In the genomic region with DNA sequence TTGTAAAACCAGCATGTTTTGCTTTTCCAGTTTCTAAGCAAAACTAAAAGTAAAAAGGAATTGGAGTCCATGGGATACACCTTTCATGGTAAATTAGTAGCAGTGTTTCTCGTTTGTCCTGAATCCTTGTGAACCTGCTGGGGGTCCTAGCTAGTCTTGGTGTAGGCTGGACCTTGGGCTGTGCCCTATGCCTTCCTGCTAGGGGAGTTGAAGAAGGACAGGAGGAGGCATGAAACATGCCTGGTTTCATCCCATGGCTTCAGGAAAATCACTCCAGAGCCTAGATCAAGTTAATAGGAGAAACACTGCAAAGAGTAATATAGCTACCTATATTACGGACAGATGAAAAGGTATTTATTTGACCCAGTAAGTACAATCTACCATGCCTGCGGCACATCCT, we compare ENCODE assay signal across 28 cellular contexts. TPM values are rescaled to one million over a fixed set of nuclear protein-coding genes. Genes with fewer than 3 reads are reported as not detected.
A peak's percentile ranks its signal among the peaks of the same experiment; 100 is the strongest.
DNase-seq lines count a peak whose midpoint lies in the region; ATAC-seq, FAIRE-seq and TF ChIP-seq lines count a peak whose summit lies in the region.
"Had no signal": no experiment of that assay in that cellular context is flagged by ENCODE, and none has a peak within 500 bp of the region (broad histone marks: within the 10 kb centered on the region; RNA-seq: fewer than 3 reads in every experiment).

No MANE protein-coding gene starts in this region.

- peaks cover 89% of the 10 kb centered on the region for H3K4me1 Mint-ChIP-seq in activated CD8-positive, alpha-beta T cell treated with anti-CD3 and anti-CD28 coated beads for 36 hours (ENCODE audit: low read depth)
- peaks cover 80% of the 10 kb centered on the region for H3K4me1 Mint-ChIP-seq in activated CD8-positive, alpha-beta T cell treated with anti-CD3 and anti-CD28 coated beads, Interleukin-2, amount 10 ng/mL, durations not matched to agents 7 days and 5 days (ENCODE audit: low read depth)
- H3K4me1 Mint-ChIP-seq in activated naive CD8-positive, alpha-beta T cell (ENCODE audit: low read depth), result peaks cover 89% of the 10 kb centered on the region
- peaks cover 88% of the 10 kb centered on the region for H3K4me1 Mint-ChIP-seq in activated naive CD8-positive, alpha-beta T cell treated with anti-CD3 and anti-CD28 coated beads, Interleukin-2, amount 50 U/mL, for 24 hours
- H3K4me1 Mint-ChIP-seq in T-helper 17 cell, result peaks cover 39% of the 10 kb centered on the region
- H3K4me1 Mint-ChIP-seq in stimulated activated naive B cell treated with anti-CD40 and anti-IgM and Interleukin-4, amounts not matched to agents 10 μg/mL and 1 μg/mL and 100 μg/mL, for 72 hours, result peaks cover 43 to 68% of the 10 kb centered on the region in 2 donors

- no peak overlapping the region for H3K27ac ChIP-seq in transverse colon
- H3K27ac ChIP-seq in small intestine (ENCODE audit: low read depth in 1 of 2, low read length in 1 of 2), result no peak overlapping the region
- H3K27ac ChIP-seq: GM23248, PC-9 had no signal

- no peaks in the 10 kb centered on the region for H3K9me3 ChIP-seq in T-helper 17 cell (ENCODE audit: control insufficient read depth, low read length, poor library complexity, severe bottlenecking)
- no peaks in the 10 kb centered on the region for H3K9me3 ChIP-seq in transverse colon
- no peaks in the 10 kb centered on the region for H3K9me3 ChIP-seq in small intestine (ENCODE audit: control insufficient read depth, low read depth)
- H3K9me3 ChIP-seq: Caco-2 had no signal

- TF ChIP-seq CTCF in activated CD8-positive, alpha-beta T cell treated with anti-CD3 and anti-CD28 coated beads for 36 hours (IDR thresholded peaks at IDR 0.05), result no peak
- no peak for TF ChIP-seq CTCF in transverse colon (IDR thresholded peaks at IDR 0.05)

- no peaks in the 10 kb centered on the region for H3K27me3 Mint-ChIP-seq in activated CD8-positive, alpha-beta T cell treated with anti-CD3 and anti-CD28 coated beads for 36 hours
- no peaks in the 10 kb centered on the region for H3K27me3 Mint-ChIP-seq in activated CD8-positive, alpha-beta T cell treated with anti-CD3 and anti-CD28 coated beads, Interleukin-2, amount 10 ng/mL, durations not matched to agents 7 days and 5 days (ENCODE audit: low read depth)
- no peaks in the 10 kb centered on the region for H3K27me3 Mint-ChIP-seq in activated naive CD8-positive, alpha-beta T cell
- no peaks in the 10 kb centered on the region for H3K27me3 Mint-ChIP-seq in activated naive CD8-positive, alpha-beta T cell treated with anti-CD3 and anti-CD28 coated beads, Interleukin-2, amount 50 U/mL, for 24 hours
- H3K27me3 Mint-ChIP-seq in T-helper 17 cell, result no peaks in the 10 kb centered on the region
- H3K27me3 Mint-ChIP-seq in stimulated activated naive B cell treated with anti-CD40 and anti-IgM and Interleukin-4, amounts not matched to agents 10 μg/mL and 1 μg/mL and 100 μg/mL, for 72 hours, result no peaks in the 10 kb centered on the region

- H3K36me3 Mint-ChIP-seq in activated CD8-positive, alpha-beta T cell treated with anti-CD3 and anti-CD28 coated beads for 36 hours (ENCODE audit: low read depth), result peaks cover 26% of the 10 kb centered on the region
- peaks cover 22% of the 10 kb centered on the region for H3K36me3 Mint-ChIP-seq in activated CD8-positive, alpha-beta T cell treated with anti-CD3 and anti-CD28 coated beads, Interleukin-2, amount 10 ng/mL, durations not matched to agents 7 days and 5 days (ENCODE audit: low read depth)
- H3K36me3 Mint-ChIP-seq in activated naive CD8-positive, alpha-beta T cell, result peaks cover 5% of the 10 kb centered on the region
- H3K36me3 Mint-ChIP-seq in activated naive CD8-positive, alpha-beta T cell treated with anti-CD3 and anti-CD28 coated beads, Interleukin-2, amount 50 U/mL, for 24 hours (ENCODE audit: low read depth), result peaks cover 5% of the 10 kb centered on the region
- H3K36me3 Mint-ChIP-seq in T-helper 17 cell (ENCODE audit: low read depth), result no peaks in the 10 kb centered on the region
- H3K36me3 Mint-ChIP-seq in stimulated activated naive B cell treated with anti-CD40 and anti-IgM and Interleukin-4, amounts not matched to agents 10 μg/mL and 1 μg/mL and 100 μg/mL, for 72 hours, result peaks cover 0 to 2% of the 10 kb centered on the region in 2 donors

- no peaks in the 10 kb centered on the region for H3K4me1 ChIP-seq in transverse colon
- H3K4me1 ChIP-seq in small intestine (ENCODE audit: control insufficient read depth in 2 of 2, insufficient read depth in 1 of 2, low read depth in 1 of 2, low read length in 1 of 2), result peaks cover 0 to 3% of the 10 kb centered on the region in 2 donors
- H3K4me1 ChIP-seq: Caco-2 had no signal

- H3K9me3 Mint-ChIP-seq in activated CD8-positive, alpha-beta T cell treated with anti-CD3 and anti-CD28 coated beads for 36 hours, result peaks cover 6% of the 10 kb centered on the region
- H3K9me3 Mint-ChIP-seq in activated CD8-positive, alpha-beta T cell treated with anti-CD3 and anti-CD28 coated beads, Interleukin-2, amount 10 ng/mL, durations not matched to agents 7 days and 5 days (ENCODE audit: insufficient read depth), result no peaks in the 10 kb centered on the region
- H3K9me3 Mint-ChIP-seq in activated naive CD8-positive, alpha-beta T cell (ENCODE audit: low read depth), result peaks cover 7% of the 10 kb centered on the region
- peaks cover 15% of the 10 kb centered on the region for H3K9me3 Mint-ChIP-seq in activated naive CD8-positive, alpha-beta T cell treated with anti-CD3 and anti-CD28 coated beads, Interleukin-2, amount 50 U/mL, for 24 hours
- H3K9me3 Mint-ChIP-seq in stimulated activated naive B cell treated with anti-CD40 and anti-IgM and Interleukin-4, amounts not matched to agents 10 μg/mL and 1 μg/mL and 100 μg/mL, for 72 hours, result no peaks in the 10 kb centered on the region
- H3K9me3 Mint-ChIP-seq: H9, HFFc6 had no signal

- DNase-seq in activated CD8-positive, alpha-beta T cell treated with anti-CD3 and anti-CD28 coated beads for 36 hours, result no peak
- DNase-seq in activated CD8-positive, alpha-beta T cell treated with anti-CD3 and anti-CD28 coated beads, Interleukin-2, amount 10 ng/mL, durations not matched to agents 7 days and 5 days, result no peak
- DNase-seq in activated naive CD8-positive, alpha-beta T cell treated with anti-CD3 and anti-CD28 coated beads, Interleukin-2, amount 50 U/mL, for 24 hours, result no peak
- DNase-seq in T-helper 17 cell (no peak), transverse colon (peak; percentile 1), small intestine (no peak)
- DNase-seq in stimulated activated naive B cell treated with anti-CD40 and anti-IgM and Interleukin-4, amounts not matched to agents 10 μg/mL and 1 μg/mL and 100 μg/mL, for 72 hours, result no peak
- DNase-seq: Caco-2, DMS 273 treated with DMSO at 0.1 percent for 48 hours, GM23248, H9, HFFc6, KBM-7, NCI-H1105, NCI-H146, NCI-H2029, NCI-H226, NCI-H510A treated with DMSO at 0.1 percent for 48 hours, NCI-H748 treated with DMSO at 0.1 percent for 48 hours, PC-9, RPMI8226, SHP77 had no signal

- TF ChIP-seq POLR2A in transverse colon (IDR thresholded peaks at IDR 0.05), result no peak

- 82 to 89% methylated on average over 2 to 3 of the region's 3 CpGs for WGBS in transverse colon (ENCODE audit: low coverage in 1 of 2), 2 donors
- WGBS in small intestine, 3 donors, result 80 to 92% (median 87%) methylated on average over 3 of the region's 3 CpGs

- CTCF ChIA-PET in activated CD8-positive, alpha-beta T cell treated with anti-CD3 and anti-CD28 coated beads for 36 hours (lab: Charles Lee), result interaction anchor here (1.5 to 3.2 kb wide), 3 partner anchors 10 to 211 kb away, joined by 4 to 13 read pairs (median 6); no protein-coding TSS in a partner anchor
- CTCF ChIA-PET in activated CD8-positive, alpha-beta T cell treated with anti-CD3 and anti-CD28 coated beads, Interleukin-2, amount 10 ng/mL, durations not matched to agents 7 days and 5 days (lab: Charles Lee), result interaction anchor here (1.2 to 1.8 kb wide), 2 partner anchors 53 to 87 kb away, joined by 3 to 5 read pairs; no protein-coding TSS in a partner anchor

- TF ChIP-seq EP300 in transverse colon (IDR thresholded peaks at IDR 0.05; ENCODE audit: low read depth), result no peak

- in situ Hi-C loops in transverse colon (cut with MboI; ENCODE audit: low pct_ligation_motif_present in 1 of 4, low pct_unique_long_range_greater_than_20kb in 1 of 4, low sequenced_read_pairs in 3 of 4), result no loop called here

- H3K36me3 ChIP-seq in transverse colon, result no peaks in the 10 kb centered on the region
- H3K36me3 ChIP-seq in small intestine (ENCODE audit: control insufficient read depth in 2 of 2, insufficient read depth in 2 of 2, low read length in 2 of 2), result no peaks in the 10 kb centered on the region

- no peak overlapping the region for H3K4me3 Mint-ChIP-seq in activated CD8-positive, alpha-beta T cell treated with anti-CD3 and anti-CD28 coated beads for 36 hours
- no peak overlapping the region for H3K4me3 Mint-ChIP-seq in activated CD8-positive, alpha-beta T cell treated with anti-CD3 and anti-CD28 coated beads, Interleukin-2, amount 10 ng/mL, durations not matched to agents 7 days and 5 days
- no peak overlapping the region for H3K4me3 Mint-ChIP-seq in activated naive CD8-positive, alpha-beta T cell
- H3K4me3 Mint-ChIP-seq in activated naive CD8-positive, alpha-beta T cell treated with anti-CD3 and anti-CD28 coated beads, Interleukin-2, amount 50 U/mL, for 24 hours, result no peak overlapping the region
- no peak overlapping the region for H3K4me3 Mint-ChIP-seq in T-helper 17 cell
- H3K4me3 Mint-ChIP-seq in stimulated activated naive B cell treated with anti-CD40 and anti-IgM and Interleukin-4, amounts not matched to agents 10 μg/mL and 1 μg/mL and 100 μg/mL, for 72 hours, result no peak overlapping the region
- H3K4me3 Mint-ChIP-seq: H9, HFFc6 had no signal

- no peak overlapping the region for H3K4me3 ChIP-seq in transverse colon
- no peak overlapping the region for H3K4me3 ChIP-seq in small intestine (ENCODE audit: low read depth in 1 of 2, low read length in 2 of 2)
- H3K4me3 ChIP-seq: GM23248, PC-9 had no signal

- no peaks in the 10 kb centered on the region for H3K27me3 ChIP-seq in transverse colon
- no peaks in the 10 kb centered on the region for H3K27me3 ChIP-seq in small intestine (ENCODE audit: control insufficient read depth in 2 of 2, insufficient read depth in 2 of 2, low read length in 2 of 2)

- intact Hi-C loops in activated CD8-positive, alpha-beta T cell treated with anti-CD3 and anti-CD28 coated beads for 36 hours (cut with micrococcal nuclease), result loop anchor here (5.0 kb wide), 1 partner anchor 52 kb away; no protein-coding TSS in a partner anchor
- intact Hi-C loops in transverse colon (cut with DNase I; ENCODE audit: low total_unique reads), result no loop called here

- H3K27ac Mint-ChIP-seq in activated CD8-positive, alpha-beta T cell treated with anti-CD3 and anti-CD28 coated beads for 36 hours, result peak overlapping the region; percentile 88
- H3K27ac Mint-ChIP-seq in activated CD8-positive, alpha-beta T cell treated with anti-CD3 and anti-CD28 coated beads, Interleukin-2, amount 10 ng/mL, durations not matched to agents 7 days and 5 days, result no peak overlapping the region
- peak overlapping the region; percentile 99 for H3K27ac Mint-ChIP-seq in activated naive CD8-positive, alpha-beta T cell
- H3K27ac Mint-ChIP-seq in activated naive CD8-positive, alpha-beta T cell treated with anti-CD3 and anti-CD28 coated beads, Interleukin-2, amount 50 U/mL, for 24 hours, result no peak overlapping the region
- peak overlapping the region; percentile 64 for H3K27ac Mint-ChIP-seq in T-helper 17 cell
- no peak overlapping the region for H3K27ac Mint-ChIP-seq in stimulated activated naive B cell treated with anti-CD40 and anti-IgM and Interleukin-4, amounts not matched to agents 10 μg/mL and 1 μg/mL and 100 μg/mL, for 72 hours
- H3K27ac Mint-ChIP-seq: H9, HFFc6 had no signal

- no peak for ATAC-seq in activated CD8-positive, alpha-beta T cell treated with anti-CD3 and anti-CD28 coated beads for 36 hours
- ATAC-seq in activated CD8-positive, alpha-beta T cell treated with anti-CD3 and anti-CD28 coated beads, Interleukin-2, amount 10 ng/mL, durations not matched to agents 7 days and 5 days, result no peak
- no peak for ATAC-seq in activated naive CD8-positive, alpha-beta T cell treated with anti-CD3 and anti-CD28 coated beads, Interleukin-2, amount 50 U/mL, for 24 hours
- ATAC-seq in T-helper 17 cell, result no peak
- no peak for ATAC-seq in stimulated activated naive B cell treated with anti-CD40 and anti-IgM and Interleukin-4, amounts not matched to agents 10 μg/mL and 1 μg/mL and 100 μg/mL, for 72 hours (replicated peaks)

- POLR2A ChIA-PET in activated CD8-positive, alpha-beta T cell treated with anti-CD3 and anti-CD28 coated beads for 36 hours (lab: Charles Lee), result no interaction called here
- POLR2A ChIA-PET in activated CD8-positive, alpha-beta T cell treated with anti-CD3 and anti-CD28 coated beads, Interleukin-2, amount 10 ng/mL, durations not matched to agents 7 days and 5 days (lab: Charles Lee), result no interaction called here

- FAIRE-seq in small intestine (lab: Jason Lieb, UNC), result no peak
- FAIRE-seq: A204.1, G401.6, GM12892, GM18507 had no signal

RNA-seq across cellular contexts. Expression of a gene that starts 41.1 kb away (rescaled TPM):
- total RNA-seq in activated CD8-positive, alpha-beta T cell treated with anti-CD3 and anti-CD28 coated beads for 36 hours, result 1 to 10 TPM; 1.4 to 1.5 TPM
- total RNA-seq in activated CD8-positive, alpha-beta T cell treated with anti-CD3 and anti-CD28 coated beads, Interleukin-2, amount 10 ng/mL, durations not matched to agents 7 days and 5 days, result not detected
- total RNA-seq in T-helper 17 cell (under 1 TPM in 1 of 2 donors, not detected in 1; 0.17 TPM), transverse colon (1 to 10 TPM in 1 of 4 donors, under 1 TPM in 2, not detected in 1; 0.79 to 1.2 (median 1.00) TPM)
- polyA plus RNA-seq in small intestine, result under 1 TPM in 1 of 3 donors, not detected in 2; 0.63 TPM
- total RNA-seq: Caco-2, HFFc6, HT1080, PC-9 had no signal

Comparison
In these comparisons a context has a peak if more than half of its experiments do, and no peak if none do; other contexts are left out.
1. H3K27ac Mint-ChIP-seq: peak in activated CD8-positive, alpha-beta T cell treated with anti-CD3 and anti-CD28 coated beads for 36 hours (single experiment), activated naive CD8-positive, alpha-beta T cell (single experiment) and T-helper 17 cell (single experiment); none in activated CD8-positive, alpha-beta T cell treated with anti-CD3 and anti-CD28 coated beads, Interleukin-2, amount 10 ng/mL, durations not matched to agents 7 days and 5 days (single experiment), activated naive CD8-positive, alpha-beta T cell treated with anti-CD3 and anti-CD28 coated beads, Interleukin-2, amount 50 U/mL, for 24 hours (single experiment) and stimulated activated naive B cell treated with anti-CD40 and anti-IgM and Interleukin-4, amounts not matched to agents 10 μg/mL and 1 μg/mL and 100 μg/mL, for 72 hours (single experiment).